ENCODE assay signal across 31 cellular contexts in the genomic region with DNA sequence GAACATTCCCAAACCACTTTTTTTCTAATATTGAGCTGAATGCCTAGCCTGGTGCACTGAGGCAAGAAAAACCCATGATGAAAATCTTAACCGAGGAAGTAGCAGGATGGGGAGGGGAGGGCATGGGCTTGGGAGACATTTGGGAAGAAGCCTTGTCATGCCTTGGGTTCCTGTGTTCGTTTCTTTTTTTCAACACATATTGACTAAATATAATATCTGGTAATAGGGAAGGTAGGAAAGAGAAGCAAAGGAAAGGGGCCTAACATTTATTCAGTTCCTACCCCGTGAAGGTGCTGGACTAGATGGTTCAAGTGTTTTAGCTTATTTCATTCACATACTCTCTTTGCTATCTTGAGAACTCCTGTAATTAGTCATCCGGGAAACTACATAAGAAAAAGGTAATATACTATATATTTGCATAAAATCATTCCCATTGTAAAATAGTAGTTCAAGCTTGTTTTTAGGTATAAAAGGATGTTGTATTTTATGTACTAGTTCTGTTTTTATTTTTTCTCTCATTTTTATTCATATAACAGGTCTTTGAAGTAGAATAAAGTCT.
"Had no signal": no experiment of that assay in that cellular context is flagged by ENCODE, and none has a peak within 500 bp of the region (broad histone marks: within the 10 kb centered on the region; RNA-seq: fewer than 3 reads in every experiment).

No MANE protein-coding gene starts in this region.

- H3K27me3 ChIP-seq: ascending aorta, cardiac muscle cell, dorsolateral prefrontal cortex, gastroesophageal sphincter, pancreas, right atrium auricular region, spleen, testis, transverse colon had no signal

- H3K4me1 ChIP-seq: ascending aorta, pancreas, testis had no signal

- H3K27ac Mint-ChIP-seq: activated naive CD4-positive, alpha-beta T cell treated with anti-CD3 and anti-CD28 coated beads, Interleukin-2, amount 10 ng/mL, durations not matched to agents 7 days and 5 days; activated naive CD8-positive, alpha-beta T cell treated with anti-CD3 and anti-CD28 coated beads, Interleukin-2, amount 10 ng/mL, durations not matched to agents 7 days and 5 days; activated T-helper 1 cell treated with anti-CD3 and anti-CD28 coated beads, Interleukin-12 subunit alpha, Interleukin-12 subunit beta, Interleukin-2, Interleukin-4 antibody, amounts not matched to agents 30 ng/mL and 10 ng/mL and 1 ng/mL, durations not matched to agents 14 hours and 24 hours and 36 hours; brain had no signal

- FAIRE-seq: TTC549 had no signal

- H3K27me3 Mint-ChIP-seq: activated naive CD4-positive, alpha-beta T cell treated with anti-CD3 and anti-CD28 coated beads, Interleukin-2, amount 10 ng/mL, durations not matched to agents 7 days and 5 days; activated naive CD8-positive, alpha-beta T cell treated with anti-CD3 and anti-CD28 coated beads, Interleukin-2, amount 10 ng/mL, durations not matched to agents 7 days and 5 days; brain; naive thymus-derived CD8-positive, alpha-beta T cell had no signal

- H3K9me3 Mint-ChIP-seq: activated naive CD4-positive, alpha-beta T cell treated with anti-CD3 and anti-CD28 coated beads, Interleukin-2, amount 10 ng/mL, durations not matched to agents 7 days and 5 days; activated naive CD8-positive, alpha-beta T cell treated with anti-CD3 and anti-CD28 coated beads, Interleukin-2, amount 10 ng/mL, durations not matched to agents 7 days and 5 days; activated T-helper 1 cell treated with anti-CD3 and anti-CD28 coated beads, Interleukin-12 subunit alpha, Interleukin-12 subunit beta, Interleukin-2, Interleukin-4 antibody, amounts not matched to agents 30 ng/mL and 10 ng/mL and 1 ng/mL, durations not matched to agents 14 hours and 24 hours and 36 hours; brain; naive thymus-derived CD8-positive, alpha-beta T cell; neural crest cell had no signal

- H3K27ac ChIP-seq: ascending aorta, coronary artery, dorsolateral prefrontal cortex, gastroesophageal sphincter, pancreas, psoas muscle, right atrium auricular region, spleen, testis, transverse colon, VCaP had no signal

- H3K4me3 Mint-ChIP-seq: activated naive CD4-positive, alpha-beta T cell treated with anti-CD3 and anti-CD28 coated beads, Interleukin-2, amount 10 ng/mL, durations not matched to agents 7 days and 5 days; activated naive CD8-positive, alpha-beta T cell treated with anti-CD3 and anti-CD28 coated beads, Interleukin-2, amount 10 ng/mL, durations not matched to agents 7 days and 5 days; activated T-helper 1 cell treated with anti-CD3 and anti-CD28 coated beads, Interleukin-12 subunit alpha, Interleukin-12 subunit beta, Interleukin-2, Interleukin-4 antibody, amounts not matched to agents 30 ng/mL and 10 ng/mL and 1 ng/mL, durations not matched to agents 14 hours and 24 hours and 36 hours; brain; naive thymus-derived CD8-positive, alpha-beta T cell; neural crest cell had no signal

- H3K9me3 ChIP-seq: ascending aorta, gastroesophageal sphincter, pancreas, psoas muscle, right atrium auricular region, spleen, testis, transverse colon had no signal

- H3K4me3 ChIP-seq: ascending aorta, cardiac muscle cell, coronary artery, dorsolateral prefrontal cortex, gastroesophageal sphincter, pancreas, psoas muscle, right atrium auricular region, spleen, testis, transverse colon had no signal

- ATAC-seq: activated CD4-positive, CD25-positive, alpha-beta regulatory T cell treated with anti-CD3 and anti-CD28 coated beads, Interleukin-2, amount 50 U/mL, for 24 hours; gastroesophageal sphincter; left colon; naive thymus-derived CD8-positive, alpha-beta T cell; pancreas; psoas muscle had no signal

- H3K36me3 ChIP-seq: ascending aorta, cardiac muscle cell, pancreas, right atrium auricular region, transverse colon had no signal

- DNase-seq: activated CD4-positive, alpha-beta T cell treated with anti-CD3 and anti-CD28 coated beads for 48 hours; activated CD4-positive, alpha-beta T cell treated with anti-CD3 and anti-CD28 coated beads, Interleukin-2, amount 50 U/mL, for 48 hours; activated CD8-positive, alpha-beta memory T cell treated with anti-CD3 and anti-CD28 coated beads for 24 hours; activated gamma-delta T cell; activated naive CD4-positive, alpha-beta T cell treated with anti-CD3 and anti-CD28 coated beads, Interleukin-2, amount 10 ng/mL, durations not matched to agents 7 days and 5 days; activated naive CD8-positive, alpha-beta T cell treated with anti-CD3 and anti-CD28 coated beads, Interleukin-2, amount 10 ng/mL, durations not matched to agents 7 days and 5 days; dorsolateral prefrontal cortex; effector memory CD4-positive, alpha-beta T cell; erythroblast; hippocampal formation; left colon; naive thymus-derived CD8-positive, alpha-beta T cell; nucleus accumbens; pancreas; psoas muscle; spleen; stimulated activated naive CD4-positive, alpha-beta T cell; T-helper 9 cell; testis; transverse colon had no signal

- H3K4me1 Mint-ChIP-seq: activated naive CD4-positive, alpha-beta T cell treated with anti-CD3 and anti-CD28 coated beads, Interleukin-2, amount 10 ng/mL, durations not matched to agents 7 days and 5 days; activated naive CD8-positive, alpha-beta T cell treated with anti-CD3 and anti-CD28 coated beads, Interleukin-2, amount 10 ng/mL, durations not matched to agents 7 days and 5 days; naive thymus-derived CD8-positive, alpha-beta T cell had no signal
